In genomic region chr14:39491134-39491541, GRCh38 we compare ENCODE assay signal across 8 cellular contexts. TPM values are rescaled to one million over a fixed set of nuclear protein-coding genes. Genes with fewer than 3 reads are reported as not detected.
A peak's percentile ranks its signal among the peaks of the same experiment; 100 is the strongest.
DNase-seq lines count a peak whose midpoint lies in the region; ATAC-seq and TF ChIP-seq lines count a peak whose summit lies in the region.

No MANE protein-coding gene starts in this region.

- no peaks in the 10 kb centered on the region for H3K36me3 ChIP-seq in CD8-positive, alpha-beta T cell (ENCODE audit: insufficient read depth, low read length)
- H3K36me3 ChIP-seq in smooth muscle cell (ENCODE audit: low read depth), result no peaks in the 10 kb centered on the region

- no peaks in the 10 kb centered on the region for H3K4me1 Mint-ChIP-seq in CD8-positive, alpha-beta T cell (ENCODE audit: low read depth)

- CTCF ChIA-PET in CD8-positive, alpha-beta T cell (lab: Charles Lee), result interaction anchor here (0.8 kb wide), 1 partner anchor 14 kb away, joined by 3 read pairs; no protein-coding TSS in a partner anchor

- H2AFZ ChIP-seq in smooth muscle cell (ENCODE audit: low read depth), result peak overlapping the region; percentile 60

- no peaks in the 10 kb centered on the region for H3K79me2 ChIP-seq in smooth muscle cell (ENCODE audit: low read depth)

- no peak overlapping the region for H3K27ac ChIP-seq in CD8-positive, alpha-beta T cell (ENCODE audit: low read depth, low read length)
- H3K27ac ChIP-seq in foreskin keratinocyte, result no peak overlapping the region
- peak overlapping the region; percentile 68 for H3K27ac ChIP-seq in smooth muscle cell (ENCODE audit: low read depth)

- no peak for ATAC-seq in CD8-positive, alpha-beta T cell
- no peak for ATAC-seq in foreskin keratinocyte
- no peak for ATAC-seq in HG02642 (IDR thresholded peaks at IDR 0.05; ENCODE audit: poor library complexity, unreplicated experiment)

- POLR2A ChIA-PET in CD8-positive, alpha-beta T cell (lab: Charles Lee), result no interaction called here

- intact Hi-C loops in CD8-positive, alpha-beta T cell (cut with DNase I, micrococcal nuclease), result no loop called here

- TF ChIP-seq CTCF in CD8-positive, alpha-beta T cell (IDR thresholded peaks at IDR 0.05), result peak; percentile 74
- TF ChIP-seq CTCF in foreskin keratinocyte (conservative IDR thresholded peaks at IDR 0.05) (peak; percentile 65), smooth muscle cell (IDR thresholded peaks at IDR 0.05; ENCODE audit: borderline replicate concordance, insufficient read depth, poor library complexity, severe bottlenecking) (peak; percentile 64)

- WGBS in smooth muscle cell (ENCODE audit: low lambda C conversion rate), result 0% methylated on average over 3 of the region's 3 CpGs

- no peak overlapping the region for H3K27ac Mint-ChIP-seq in CD8-positive, alpha-beta T cell

- no peaks in the 10 kb centered on the region for H4K20me1 ChIP-seq in smooth muscle cell (ENCODE audit: low read depth)

- H3K4me3 Mint-ChIP-seq in CD8-positive, alpha-beta T cell, result no peak overlapping the region

- H3F3A ChIP-seq in smooth muscle cell (ENCODE audit: low read depth), result peaks cover 3% of the 10 kb centered on the region

- peak overlapping the region; percentile 79 for H3K4me2 ChIP-seq in smooth muscle cell

- no peak overlapping the region for H3K9ac ChIP-seq in smooth muscle cell (ENCODE audit: low read depth)

- no peak overlapping the region for H3K4me3 ChIP-seq in CD8-positive, alpha-beta T cell (ENCODE audit: low read depth, low read length)
- H3K4me3 ChIP-seq in smooth muscle cell, result no peak overlapping the region

- no peaks in the 10 kb centered on the region for H3K9me3 Mint-ChIP-seq in CD8-positive, alpha-beta T cell

- H3K27me3 ChIP-seq in CD8-positive, alpha-beta T cell (ENCODE audit: insufficient read depth, low read length), result no peaks in the 10 kb centered on the region
- H3K27me3 ChIP-seq in foreskin keratinocyte, result no peaks in the 10 kb centered on the region
- H3K27me3 ChIP-seq in smooth muscle cell (ENCODE audit: low read depth), result no peaks in the 10 kb centered on the region

- H3K36me3 Mint-ChIP-seq in CD8-positive, alpha-beta T cell, result no peaks in the 10 kb centered on the region

- H3K9me3 ChIP-seq in CD8-positive, alpha-beta T cell (ENCODE audit: low read length), result no peaks in the 10 kb centered on the region
- no peaks in the 10 kb centered on the region for H3K9me3 ChIP-seq in smooth muscle cell (replicated peaks; ENCODE audit: low read depth)

- no peak for DNase-seq in CD8-positive, alpha-beta T cell
- DNase-seq in HT1080 (ENCODE audit: low read depth), result peak; percentile 15
- DNase-seq in RPMI7951 (ENCODE audit: low read depth), result peak; percentile 28
- DNase-seq in foreskin keratinocyte, result peak in 1 of 2 donors; percentile 20
- no peak for DNase-seq in smooth muscle cell (lab: John Stamatoyannopoulos, UW; ENCODE audit: unreplicated experiment)
- no peak for DNase-seq in C1 segment of cervical spinal cord (lab: John Stamatoyannopoulos, UW)
- DNase-seq in T-helper 1 cell, result no peak

- H3K27me3 Mint-ChIP-seq in CD8-positive, alpha-beta T cell (ENCODE audit: low read depth), result no peaks in the 10 kb centered on the region

- no peaks in the 10 kb centered on the region for H3K4me1 ChIP-seq in CD8-positive, alpha-beta T cell (ENCODE audit: insufficient read depth, low read length)
- H3K4me1 ChIP-seq in foreskin keratinocyte, result peaks cover 3% of the 10 kb centered on the region
- H3K4me1 ChIP-seq in smooth muscle cell (ENCODE audit: low read depth), result peaks cover 20% of the 10 kb centered on the region

RNA-seq across cellular contexts. Expression of gene FBXO33, which starts 58.9 kb away (rescaled TPM):
- 100 to 1,000 TPM; 106 TPM for total RNA-seq in CD8-positive, alpha-beta T cell
- 16.0 and 18.7 TPM in 2 replicates for total RNA-seq in HT1080 (2014; rRNA removed; shearing (Covaris generic))
- 11.7 and 12.5 TPM in 2 replicates for polyA plus RNA-seq in HT1080 (2015; cell fraction: cytosol; rRNA removed)
- 16.5 and 16.7 TPM in 2 replicates for polyA plus RNA-seq in HT1080 (2015; cell fraction: nucleus; rRNA removed)
- 11.5 and 13.1 TPM in 2 replicates for total RNA-seq in RPMI7951 (2014; rRNA removed; shearing (Covaris generic))
- 9.6 and 9.9 TPM in 2 replicates for total RNA-seq in foreskin keratinocyte
- 3.5 and 4.3 TPM in 2 replicates for polyA plus RNA-seq in foreskin keratinocyte
- total RNA-seq in smooth muscle cell, result 15.4 and 20.1 TPM in 2 replicates
- 9.2 and 9.3 TPM in 2 replicates for polyA plus RNA-seq in smooth muscle cell

Comparison
In these comparisons a context has a peak if more than half of its experiments do, and no peak if none do; other contexts are left out.
1. DNase-seq: peak in HT1080 (single experiment) and RPMI7951 (single experiment); none in CD8-positive, alpha-beta T cell (0 of 7), smooth muscle cell (single experiment), C1 segment of cervical spinal cord (0 of 14) and T-helper 1 cell (0 of 5).
2. Peak in every context shown above with its lines, with median percentiles within 50 percentile points of each other: CTCF ChIP-seq.